In the genomic region with DNA sequence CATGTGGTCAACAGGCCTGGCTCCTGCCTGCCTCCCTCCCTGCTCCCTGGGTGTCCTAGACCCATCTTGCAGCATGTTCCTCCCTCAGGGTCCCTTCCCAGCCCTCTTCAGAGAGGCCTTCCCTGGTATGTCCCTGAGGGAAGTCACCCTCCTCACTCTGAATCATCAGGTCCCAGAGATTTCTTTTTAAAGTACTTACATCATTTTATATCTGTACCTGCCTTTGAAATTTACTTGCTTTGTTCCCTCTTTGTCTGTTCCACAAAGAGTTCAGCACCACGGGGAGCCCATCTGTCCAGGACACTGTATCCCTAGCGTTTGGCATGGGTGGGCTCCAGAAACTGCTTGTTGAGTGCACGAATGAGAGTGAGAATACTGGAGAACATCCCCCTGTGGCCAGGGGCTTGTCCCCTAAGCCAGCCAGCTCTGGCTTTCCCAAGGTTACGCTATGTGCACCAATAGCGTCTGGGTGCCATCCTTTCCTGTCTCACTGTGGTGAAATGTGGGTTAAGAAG, we compare ENCODE assay signal across 28 cellular contexts.
"Had no signal": no experiment of that assay in that cellular context is flagged by ENCODE, and none has a peak within 500 bp of the region (broad histone marks: within the 10 kb centered on the region; RNA-seq: fewer than 3 reads in every experiment).

No MANE protein-coding gene starts in this region.

- H3K27ac ChIP-seq: cardiac muscle cell, esophagus squamous epithelium, heart right ventricle, left lung, right atrium auricular region, SK-N-MC, stomach, tibial nerve, WERI-Rb-1 had no signal

- H3K27me3 ChIP-seq: cardiac muscle cell, esophagus squamous epithelium, left lung, right atrium auricular region, stomach, tibial nerve had no signal

- ATAC-seq: activated CD4-positive, CD25-positive, alpha-beta regulatory T cell treated with anti-CD3 and anti-CD28 coated beads, Interleukin-2, amount 50 U/mL, for 24 hours; activated CD8-positive, alpha-beta memory T cell treated with anti-CD3 and anti-CD28 coated beads, Interleukin-2, amount 10 ng/mL, durations not matched to agents 7 days and 5 days; activated T-cell treated with anti-CD3 and anti-CD28 coated beads, Interleukin-2, amount 50 U/mL, for 72 hours; heart right ventricle; left lung; stimulated activated naive B cell treated with anti-CD40 and anti-IgM and Interleukin-4, amounts not matched to agents 10 μg/mL and 1 μg/mL and 100 μg/mL, for 72 hours had no signal

- H3K4me3 ChIP-seq: cardiac muscle cell, esophagus squamous epithelium, heart right ventricle, left lung, lung, right atrium auricular region, SK-N-MC, stomach, tibial nerve had no signal

- DNase-seq: activated CD4-positive, alpha-beta memory T cell treated with anti-CD3 and anti-CD28 coated beads, Interleukin-2, amount 10 ng/mL, durations not matched to agents 7 days and 5 days; activated CD4-positive, alpha-beta T cell treated with anti-CD3 and anti-CD28 coated beads, Interleukin-2, amount 10 ng/mL, durations not matched to agents 7 days and 5 days; activated CD8-positive, alpha-beta memory T cell treated with anti-CD3 and anti-CD28 coated beads, Interleukin-2, amount 10 ng/mL, durations not matched to agents 7 days and 5 days; activated effector memory CD4-positive, alpha-beta T cell treated with Interleukin-2 at 50 U/mL for 16 hours; activated naive CD4-positive, alpha-beta T cell treated with Interleukin-2 at 50 U/mL for 16 hours; activated T-cell treated with anti-CD3 and anti-CD28 coated beads for 4 hours; activated T-cell treated with anti-CD3 and anti-CD28 coated beads, Interleukin-2, amount 50 U/mL, for 72 hours; cerebellar nuclear complex; esophagus squamous epithelium; foreskin melanocyte; heart right ventricle; kidney glomerular epithelial cell; left lung; naive B cell; nephron progenitor cell; occipital lobe; stimulated activated CD4-positive, alpha-beta T cell treated with anti-CD3 and anti-CD28 coated beads, Interleukin-15, amount 100 ng/mL, for 24 hours; stimulated activated CD4-positive, alpha-beta T cell treated with anti-CD3 and anti-CD28 coated beads, Interleukin-2, amount 100 ng/mL, for 24 hours; stimulated activated naive B cell treated with anti-CD40 and anti-IgM and Interleukin-4, amounts not matched to agents 10 μg/mL and 1 μg/mL and 100 μg/mL, for 72 hours; stomach; T-helper 9 cell; WERI-Rb-1 had no signal

- H3K4me1 ChIP-seq: esophagus squamous epithelium, stomach had no signal

- H3K36me3 ChIP-seq: cardiac muscle cell, esophagus squamous epithelium, heart right ventricle, left lung, right atrium auricular region, stomach, tibial nerve, WERI-Rb-1 had no signal

- H3K9me3 ChIP-seq: esophagus squamous epithelium, heart right ventricle, left lung, right atrium auricular region, stomach, tibial nerve had no signal
